In the genomic region with DNA sequence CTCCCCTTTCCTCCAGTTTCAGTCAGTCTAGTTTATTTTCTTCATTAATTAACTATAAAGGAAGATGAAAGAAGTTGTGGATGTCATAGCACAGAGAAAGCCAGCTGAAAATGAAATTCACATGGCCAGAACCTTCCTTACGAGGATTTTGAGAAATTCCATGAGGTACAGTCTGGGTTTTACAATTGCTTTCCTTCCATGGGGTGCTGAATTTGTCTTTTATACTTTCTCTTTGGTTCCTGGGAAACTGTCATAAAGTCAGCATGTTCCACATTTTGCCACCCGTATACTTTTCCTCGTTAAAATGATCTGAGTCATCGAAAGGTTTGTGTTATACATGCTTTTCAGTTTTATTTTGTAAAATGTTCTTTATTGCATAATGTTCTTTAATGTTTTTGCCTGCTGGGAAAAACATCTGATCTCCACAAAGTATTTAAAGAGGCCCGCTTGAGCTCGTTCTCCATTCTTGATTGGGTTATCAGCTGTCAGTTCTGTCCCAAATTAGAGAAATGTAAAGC, we compare ENCODE assay signal across 21 cellular contexts.
"Had no signal": no experiment of that assay in that cellular context is flagged by ENCODE, and none has a peak within 500 bp of the region (broad histone marks: within the 10 kb centered on the region; RNA-seq: fewer than 3 reads in every experiment).

No MANE protein-coding gene starts in this region.

- ATAC-seq: activated CD4-positive, CD25-positive, alpha-beta regulatory T cell treated with anti-CD3 and anti-CD28 coated beads, Interleukin-2, amount 50 U/mL, for 24 hours; activated CD8-positive, alpha-beta T cell treated with anti-CD3 and anti-CD28 coated beads for 36 hours; body of pancreas had no signal

- H3K9me3 ChIP-seq: body of pancreas had no signal

- H3K27me3 ChIP-seq: body of pancreas had no signal

- H3K27ac ChIP-seq: body of pancreas had no signal

- H3K4me3 ChIP-seq: body of pancreas had no signal

- DNase-seq: activated CD4-positive, alpha-beta T cell treated with anti-CD3 and anti-CD28 coated beads for 4 hours; activated CD8-positive, alpha-beta memory T cell treated with anti-CD3 and anti-CD28 coated beads, Interleukin-2, amount 50 U/mL, for 4 hours; activated CD8-positive, alpha-beta T cell treated with anti-CD3 and anti-CD28 coated beads for 36 hours; activated naive CD4-positive, alpha-beta T cell treated with anti-CD3 and anti-CD28 coated beads, Interleukin-2, amount 50 U/mL, for 16 hours; activated naive CD8-positive, alpha-beta T cell treated with anti-CD3 and anti-CD28 coated beads, Interleukin-2, amount 10 ng/mL, durations not matched to agents 7 days and 5 days; activated T-cell treated with anti-CD3 and anti-CD28 coated beads, Interleukin-2, amount 50 U/mL, for 1 hour; aorta; body of pancreas; Karpas-422; MM.1S; NCI-H1105 treated with DMSO at 0.1 percent for 48 hours; NCI-H146; NCI-H187 treated with DMSO at 0.1 percent for 48 hours; NCI-H2107; NCI-H2171 treated with DMSO at 0.1 percent for 48 hours; NCI-H226; NCI-H526; NK-92 treated with Interleukin-12 subunit alpha and Interleukin-12 subunit beta, amount 100 ng/mL, for 24 hours; OCI-M1; SHP77 had no signal

- H3K4me1 ChIP-seq: body of pancreas had no signal
